In the genomic region with DNA sequence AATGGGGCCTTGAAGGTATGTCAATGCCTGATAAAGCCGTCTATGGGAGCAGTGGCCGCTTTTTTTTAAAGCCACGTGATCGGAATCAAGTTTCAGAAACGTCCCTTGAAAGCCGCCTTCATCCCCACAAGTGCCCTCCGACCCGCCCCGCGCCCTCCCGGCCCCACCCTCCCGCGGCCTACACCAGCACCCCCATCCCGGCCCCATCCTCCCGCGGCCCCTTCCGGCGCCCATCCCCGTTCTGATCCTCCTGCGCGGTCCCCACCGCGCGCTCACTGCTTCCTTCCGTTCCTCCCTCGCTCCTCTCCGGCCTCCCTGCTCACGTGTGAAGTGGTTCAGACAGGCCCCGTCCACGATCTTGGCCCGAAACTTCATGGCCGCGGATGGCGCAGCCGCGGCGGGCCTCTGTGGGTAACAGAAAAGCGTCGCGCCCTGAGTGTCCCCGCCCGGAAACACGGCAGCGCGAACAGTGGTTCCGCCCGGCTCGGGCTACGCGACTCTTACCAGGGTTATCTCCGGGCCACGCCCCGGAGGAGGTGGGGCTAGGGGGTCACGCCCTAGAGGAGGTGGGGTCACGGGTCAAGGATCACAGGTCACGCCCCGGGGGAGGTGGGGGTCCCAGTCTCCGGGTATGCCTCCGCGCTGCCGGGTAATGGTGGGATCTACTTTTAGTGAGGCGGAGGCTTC, we compare ENCODE assay signal across 8 cellular contexts. TPM values are rescaled to one million over a fixed set of nuclear protein-coding genes. Genes with fewer than 3 reads are reported as not detected.
DNase-seq lines count a peak whose midpoint lies in the region; ATAC-seq lines count a peak whose summit lies in the region.

HUS1 (minus strand) TSS at position 471 of the 687 bp plus-strand sequence; CDS start at position 375, 96 bp downstream.

- H3K9me3 ChIP-seq in GM23248 (ENCODE audit: low read depth) = no peaks in the 10 kb centered on the region
- H3K9me3 ChIP-seq in Karpas-422 (ENCODE audit: low read length) = no peaks in the 10 kb centered on the region

- H3K27me3 ChIP-seq in GM23248 (replicated peaks; ENCODE audit: insufficient read depth) (no peaks in the 10 kb centered on the region), Karpas-422 (ENCODE audit: low read length) (no peaks in the 10 kb centered on the region)

- H3K9ac ChIP-seq in GM23248 (peak within 1 kb of the TSS; percentile 86), Karpas-422 (ENCODE audit: low read length) (peak within 1 kb of the TSS; percentile 92)

- peak within 1 kb of the TSS; percentile 90 for H3K4me3 Mint-ChIP-seq in activated T-helper 1 cell treated with anti-CD3 and anti-CD28 coated beads, Interleukin-12 subunit alpha, Interleukin-12 subunit beta, Interleukin-2, Interleukin-4 antibody, amounts not matched to agents 30 ng/mL and 10 ng/mL and 1 ng/mL, durations not matched to agents 14 hours and 24 hours and 36 hours
- H3K4me3 Mint-ChIP-seq in naive B cell = peak within 1 kb of the TSS; percentile 89 to 100 (median 98)
- H3K4me3 Mint-ChIP-seq in stimulated activated memory B cell treated with anti-CD40 and anti-IgM and Interleukin-4, amounts not matched to agents 10 μg/mL and 1 μg/mL and 100 μg/mL, for 72 hours = peak within 1 kb of the TSS; percentile 88

- ATAC-seq in naive B cell (ENCODE audit: low read depth in 2 of 2) = peak; percentile 97 to 98
- ATAC-seq in stimulated activated memory B cell treated with anti-CD40 and anti-IgM and Interleukin-4, amounts not matched to agents 10 μg/mL and 1 μg/mL and 100 μg/mL, for 72 hours = peak; percentile 99

- peaks cover 30% of the 10 kb centered on the region for H3K36me3 Mint-ChIP-seq in activated T-helper 1 cell treated with anti-CD3 and anti-CD28 coated beads, Interleukin-12 subunit alpha, Interleukin-12 subunit beta, Interleukin-2, Interleukin-4 antibody, amounts not matched to agents 30 ng/mL and 10 ng/mL and 1 ng/mL, durations not matched to agents 14 hours and 24 hours and 36 hours (ENCODE audit: low read depth)
- H3K36me3 Mint-ChIP-seq in naive B cell = peaks cover 13 to 20% of the 10 kb centered on the region in 2 donors
- H3K36me3 Mint-ChIP-seq in stimulated activated memory B cell treated with anti-CD40 and anti-IgM and Interleukin-4, amounts not matched to agents 10 μg/mL and 1 μg/mL and 100 μg/mL, for 72 hours = peaks cover 28% of the 10 kb centered on the region

- peak; percentile 97 for DNase-seq in Daoy (ENCODE audit: low read depth)
- peak; percentile 94 for DNase-seq in GM23248
- peak; percentile 98 for DNase-seq in Karpas-422
- DNase-seq in RPMI7951 (ENCODE audit: low read depth) = peak; percentile 92
- peak; percentile 88 for DNase-seq in activated T-helper 1 cell treated with anti-CD3 and anti-CD28 coated beads, Interleukin-12 subunit alpha, Interleukin-12 subunit beta, Interleukin-2, Interleukin-4 antibody, amounts not matched to agents 30 ng/mL and 10 ng/mL and 1 ng/mL, durations not matched to agents 14 hours and 24 hours and 36 hours (ENCODE audit: low spot score)
- DNase-seq in fibroblast of gingiva (ENCODE audit: low read depth) = peak; percentile 89
- peak; percentile 87 for DNase-seq in naive B cell

- H2AFZ ChIP-seq in GM23248 (peak within 1 kb of the TSS; percentile 80), Karpas-422 (ENCODE audit: low read length) (peak within 1 kb of the TSS; percentile 58)

- H3K9me3 Mint-ChIP-seq in activated T-helper 1 cell treated with anti-CD3 and anti-CD28 coated beads, Interleukin-12 subunit alpha, Interleukin-12 subunit beta, Interleukin-2, Interleukin-4 antibody, amounts not matched to agents 30 ng/mL and 10 ng/mL and 1 ng/mL, durations not matched to agents 14 hours and 24 hours and 36 hours = no peaks in the 10 kb centered on the region
- H3K9me3 Mint-ChIP-seq in naive B cell = no peaks in the 10 kb centered on the region
- no peaks in the 10 kb centered on the region for H3K9me3 Mint-ChIP-seq in stimulated activated memory B cell treated with anti-CD40 and anti-IgM and Interleukin-4, amounts not matched to agents 10 μg/mL and 1 μg/mL and 100 μg/mL, for 72 hours

- 0 to 1% methylated on average over 55 to 62 of the region's 62 CpGs for WGBS in GM23248 (ENCODE audit: low coverage in 1 of 2, low lambda C conversion rate in 2 of 2, missing lambda C conversion rate in 2 of 2), 2 experiments

- intact Hi-C loops in activated T-helper 1 cell treated with anti-CD3 and anti-CD28 coated beads, Interleukin-12 subunit alpha, Interleukin-12 subunit beta, Interleukin-2, Interleukin-4 antibody, amounts not matched to agents 30 ng/mL and 10 ng/mL and 1 ng/mL, durations not matched to agents 14 hours and 24 hours and 36 hours (cut with micrococcal nuclease) = loop anchor here (1.0 to 2.0 kb wide), 6 partner anchors 12 to 131 kb away; partner anchors contain the start of genes C7orf57 and UPP1

- H3K27ac ChIP-seq in GM23248 (peak within 1 kb of the TSS; percentile 72), Karpas-422 (ENCODE audit: low read length) (peak within 1 kb of the TSS; percentile 78)

- no peaks in the 10 kb centered on the region for H3K9me2 ChIP-seq in GM23248 (ENCODE audit: insufficient read depth)
- H3K9me2 ChIP-seq in Karpas-422 (replicated peaks; ENCODE audit: insufficient read depth, low read length) = no peaks in the 10 kb centered on the region

- H3K4me2 ChIP-seq in GM23248 (ENCODE audit: unreplicated experiment) = peak within 1 kb of the TSS; percentile 93
- peak within 1 kb of the TSS; percentile 100 for H3K4me2 ChIP-seq in Karpas-422 (ENCODE audit: low read depth, low read length, poor library complexity, severe bottlenecking)

- H3K27ac Mint-ChIP-seq in activated T-helper 1 cell treated with anti-CD3 and anti-CD28 coated beads, Interleukin-12 subunit alpha, Interleukin-12 subunit beta, Interleukin-2, Interleukin-4 antibody, amounts not matched to agents 30 ng/mL and 10 ng/mL and 1 ng/mL, durations not matched to agents 14 hours and 24 hours and 36 hours = peak within 1 kb of the TSS; percentile 96
- peak within 1 kb of the TSS; percentile 95 to 100 (median 99) for H3K27ac Mint-ChIP-seq in naive B cell
- peak within 1 kb of the TSS; percentile 94 for H3K27ac Mint-ChIP-seq in stimulated activated memory B cell treated with anti-CD40 and anti-IgM and Interleukin-4, amounts not matched to agents 10 μg/mL and 1 μg/mL and 100 μg/mL, for 72 hours

- peak within 1 kb of the TSS; percentile 93 for H3K4me3 ChIP-seq in GM23248
- peak within 1 kb of the TSS; percentile 93 for H3K4me3 ChIP-seq in Karpas-422 (ENCODE audit: low read length)

- H3K4me1 Mint-ChIP-seq in activated T-helper 1 cell treated with anti-CD3 and anti-CD28 coated beads, Interleukin-12 subunit alpha, Interleukin-12 subunit beta, Interleukin-2, Interleukin-4 antibody, amounts not matched to agents 30 ng/mL and 10 ng/mL and 1 ng/mL, durations not matched to agents 14 hours and 24 hours and 36 hours (ENCODE audit: low read depth) = peaks cover 24% of the 10 kb centered on the region
- peaks cover 18 to 32% (median 26%) of the 10 kb centered on the region in 3 donors for H3K4me1 Mint-ChIP-seq in naive B cell
- peaks cover 38% of the 10 kb centered on the region for H3K4me1 Mint-ChIP-seq in stimulated activated memory B cell treated with anti-CD40 and anti-IgM and Interleukin-4, amounts not matched to agents 10 μg/mL and 1 μg/mL and 100 μg/mL, for 72 hours

- no peaks in the 10 kb centered on the region for H4K20me1 ChIP-seq in GM23248 (ENCODE audit: insufficient read depth)
- no peaks in the 10 kb centered on the region for H4K20me1 ChIP-seq in Karpas-422 (ENCODE audit: insufficient read depth, low read depth, low read length)

- H3K27me3 Mint-ChIP-seq in activated T-helper 1 cell treated with anti-CD3 and anti-CD28 coated beads, Interleukin-12 subunit alpha, Interleukin-12 subunit beta, Interleukin-2, Interleukin-4 antibody, amounts not matched to agents 30 ng/mL and 10 ng/mL and 1 ng/mL, durations not matched to agents 14 hours and 24 hours and 36 hours (ENCODE audit: insufficient read depth) = peaks cover 5% of the 10 kb centered on the region
- H3K27me3 Mint-ChIP-seq in naive B cell = no peaks in the 10 kb centered on the region
- H3K27me3 Mint-ChIP-seq in stimulated activated memory B cell treated with anti-CD40 and anti-IgM and Interleukin-4, amounts not matched to agents 10 μg/mL and 1 μg/mL and 100 μg/mL, for 72 hours = no peaks in the 10 kb centered on the region

- peaks cover 21% of the 10 kb centered on the region for H3K79me2 ChIP-seq in GM23248 (ENCODE audit: insufficient read depth)
- peaks cover 16% of the 10 kb centered on the region for H3K79me2 ChIP-seq in Karpas-422 (ENCODE audit: low read length)

- in situ Hi-C loops in GM23248 (cut with MboI) = no loop called here

- H3F3A ChIP-seq in GM23248 (ENCODE audit: insufficient read depth) = peaks cover 18% of the 10 kb centered on the region

- H3K4me1 ChIP-seq in GM23248 (ENCODE audit: insufficient read depth) (peaks cover 18% of the 10 kb centered on the region; the same call in 1 of the 2 replicates), Karpas-422 (ENCODE audit: low read length) (peaks cover 25% of the 10 kb centered on the region)

- H3K36me3 ChIP-seq in GM23248 (ENCODE audit: low read depth) (peaks cover 32% of the 10 kb centered on the region), Karpas-422 (ENCODE audit: insufficient read depth, low read length) (peaks cover 25% of the 10 kb centered on the region)

RNA-seq across cellular contexts. Expression of gene HUS1, which starts in this region (rescaled TPM):
- total RNA-seq in Daoy (2014; rRNA removed; shearing (Covaris generic)) = 35.7 and 55.8 TPM in 2 replicates
- total RNA-seq in GM23248 (2014; rRNA removed; shearing (Covaris generic)) = 21.1 and 25.0 TPM in 2 replicates
- polyA plus RNA-seq in GM23248 (2016; fragmentation: Nextera tagmentation; extraction: Ambion mirVana) (23.5 and 25.5 TPM in 2 replicates), naive B cell (ENCODE audit: low read depth in 6 of 6) (10 to 100 TPM; 34.1 to 57.3 (median 43.5) TPM)
- total RNA-seq in Karpas-422 (2014; rRNA removed; shearing (Covaris generic); ENCODE audit: low replicate concordance) = 19.6 and 20.6 TPM in 2 replicates
- total RNA-seq in RPMI7951 (2014; rRNA removed; shearing (Covaris generic)) = 22.0 and 33.9 TPM in 2 replicates
- 34.4 and 36.4 TPM in 2 replicates for total RNA-seq in activated T-helper 1 cell treated with anti-CD3 and anti-CD28 coated beads, Interleukin-12 subunit alpha, Interleukin-12 subunit beta, Interleukin-2, Interleukin-4 antibody, amounts not matched to agents 30 ng/mL and 10 ng/mL and 1 ng/mL, durations not matched to agents 14 hours and 24 hours and 36 hours

Comparison
In these comparisons a context has a peak if more than half of its experiments do, and no peak if none do; other contexts are left out.
1. Peak in every context shown above with its lines: DNase-seq, ATAC-seq, H3K4me3 ChIP-seq and H3K27ac ChIP-seq.